Comparison of ENCODE assay signal across 8 cellular contexts in genomic region chr19:37506387-37507166, GRCh38. TPM values are rescaled to one million over a fixed set of nuclear protein-coding genes. Genes with fewer than 3 reads are reported as not detected.
DNase-seq lines count a peak whose midpoint lies in the region; ATAC-seq lines count a peak whose summit lies in the region.

Gene ZNF793, plus strand, starts transcription at chr19:37506939. Its CDS starts 16,501 bp downstream, at chr19:37523440.

- H3K27me3 ChIP-seq in endocrine pancreas (ENCODE audit: control insufficient read depth, insufficient read depth, low read length) (no peaks in the 10 kb centered on the region), mesenchymal stem cell (ENCODE audit: control insufficient read depth in 1 of 2, insufficient read depth in 1 of 2, low read length in 2 of 2) (no peaks in the 10 kb centered on the region)

- H4K8ac ChIP-seq in mesenchymal stem cell (ENCODE audit: low read length) = peak within 1 kb of the TSS; percentile 20

- H3K9me3 ChIP-seq in endocrine pancreas (ENCODE audit: control insufficient read depth, low read length) = no peaks in the 10 kb centered on the region
- H3K9me3 ChIP-seq in mesenchymal stem cell (ENCODE audit: control insufficient read depth, low read length) = peaks cover 75% of the 10 kb centered on the region

- peak within 1 kb of the TSS; percentile 48 for H4K91ac ChIP-seq in mesenchymal stem cell (ENCODE audit: low read length)

- peak within 1 kb of the TSS; percentile 4 for H2BK120ac ChIP-seq in mesenchymal stem cell (ENCODE audit: low read depth, low read length)

- peak within 1 kb of the TSS; percentile 59 for H3K4me2 ChIP-seq in mesenchymal stem cell (ENCODE audit: low read length, poor library complexity, severe bottlenecking)

- H3K36me3 ChIP-seq in endocrine pancreas (ENCODE audit: control insufficient read depth, insufficient read depth, low read length) (no peaks in the 10 kb centered on the region), mesenchymal stem cell (ENCODE audit: control insufficient read depth in 1 of 2, insufficient read depth in 2 of 2, low read depth in 1 of 2, low read length in 2 of 2) (peaks cover 0 to 10% of the 10 kb centered on the region in 2 experiments)

- H3K14ac ChIP-seq in mesenchymal stem cell (ENCODE audit: low read length in 2 of 2) = peak within 1 kb of the TSS in 1 of 2 experiments; percentile 38

- H3K4me3 ChIP-seq in endocrine pancreas (ENCODE audit: control insufficient read depth, insufficient read depth, low read length) (peak within 1 kb of the TSS; percentile 85), mesenchymal stem cell (ENCODE audit: insufficient read depth in 1 of 2, low read depth in 1 of 2, low read length in 2 of 2) (peak within 1 kb of the TSS; percentile 60 to 65)

- H3K4ac ChIP-seq in mesenchymal stem cell (ENCODE audit: low read depth in 1 of 2, low read length in 2 of 2) = peak within 1 kb of the TSS; percentile 3 to 11

- no peaks in the 10 kb centered on the region for H3K79me1 ChIP-seq in mesenchymal stem cell (replicated peaks; ENCODE audit: low read length, poor library complexity, severe bottlenecking)

- peak within 1 kb of the TSS; percentile 83 for H2AFZ ChIP-seq in mesenchymal stem cell (ENCODE audit: low read depth, low read length)

- H3K27ac ChIP-seq in mesenchymal stem cell (ENCODE audit: low read length, poor library complexity, severe bottlenecking) = peak within 1 kb of the TSS; percentile 88

- WGBS in mesenchymal stem cell = 1% methylated on average over 40 of the region's 40 CpGs

- H3K9ac ChIP-seq in endocrine pancreas (ENCODE audit: control insufficient read depth, insufficient read depth, low read length) (peak within 1 kb of the TSS; percentile 97), mesenchymal stem cell (ENCODE audit: low read length) (peak within 1 kb of the TSS; percentile 88)

- no peak within 1 kb of the TSS for H2BK5ac ChIP-seq in mesenchymal stem cell (ENCODE audit: low read depth, low read length, poor library complexity, severe bottlenecking)

- no peak within 1 kb of the TSS for H2AK5ac ChIP-seq in mesenchymal stem cell (ENCODE audit: low read length, severe bottlenecking)

- DNase-seq in AG20443 (ENCODE audit: low spot score) = peak; percentile 85
- peak; percentile 100 for DNase-seq in NCI-H2227 treated with DMSO at 0.1 percent for 48 hours (lab: John Stamatoyannopoulos, UW)
- peak; percentile 59 to 66 for DNase-seq in activated CD8-positive, alpha-beta memory T cell treated with anti-CD3 and anti-CD28 coated beads for 1 hour (ENCODE audit: extremely low read depth in 1 of 2, low read depth in 1 of 2)
- peak; percentile 82 for DNase-seq in mesenchymal stem cell
- DNase-seq in stimulated activated CD4-positive, alpha-beta T cell treated with anti-CD3 and anti-CD28 coated beads, TNF-alpha, amount 100 ng/mL, for 4 hours (ENCODE audit: low read depth in 3 of 3) = peak; percentile 65 to 69 (median 67)

- peak within 1 kb of the TSS; percentile 40 to 71 for H3K18ac ChIP-seq in mesenchymal stem cell (ENCODE audit: low read depth in 1 of 2, low read length in 2 of 2)

- H3K4me1 ChIP-seq in endocrine pancreas (ENCODE audit: control insufficient read depth, insufficient read depth, low read length) (peaks cover 5% of the 10 kb centered on the region), mesenchymal stem cell (ENCODE audit: control insufficient read depth, insufficient read depth, low read depth, low read length) (peaks cover 1% of the 10 kb centered on the region)

- peak within 1 kb of the TSS in 1 of 2 experiments; percentile 35 for H3K23ac ChIP-seq in mesenchymal stem cell (ENCODE audit: low read length in 2 of 2)

- ATAC-seq in GM21576 (IDR thresholded peaks at IDR 0.05; ENCODE audit: unreplicated experiment) (peak; percentile 62), GM18870 (IDR thresholded peaks at IDR 0.05; ENCODE audit: unreplicated experiment) (no peak)

- no peak within 1 kb of the TSS for H2BK15ac ChIP-seq in mesenchymal stem cell (ENCODE audit: low read depth, poor library complexity, severe bottlenecking)

- H2BK12ac ChIP-seq in mesenchymal stem cell (ENCODE audit: low read length in 2 of 2) = no peak within 1 kb of the TSS

RNA-seq across cellular contexts. Expression of gene ZNF793, which starts in this region (rescaled TPM):
- 1.8 TPM for polyA plus RNA-seq in mesenchymal stem cell (2013, experiment 1 of 2)
- 2.1 TPM for polyA plus RNA-seq in mesenchymal stem cell (2013, experiment 2 of 2)
